Comparison of ENCODE assay signal across 1 cellular context in the genomic region with DNA sequence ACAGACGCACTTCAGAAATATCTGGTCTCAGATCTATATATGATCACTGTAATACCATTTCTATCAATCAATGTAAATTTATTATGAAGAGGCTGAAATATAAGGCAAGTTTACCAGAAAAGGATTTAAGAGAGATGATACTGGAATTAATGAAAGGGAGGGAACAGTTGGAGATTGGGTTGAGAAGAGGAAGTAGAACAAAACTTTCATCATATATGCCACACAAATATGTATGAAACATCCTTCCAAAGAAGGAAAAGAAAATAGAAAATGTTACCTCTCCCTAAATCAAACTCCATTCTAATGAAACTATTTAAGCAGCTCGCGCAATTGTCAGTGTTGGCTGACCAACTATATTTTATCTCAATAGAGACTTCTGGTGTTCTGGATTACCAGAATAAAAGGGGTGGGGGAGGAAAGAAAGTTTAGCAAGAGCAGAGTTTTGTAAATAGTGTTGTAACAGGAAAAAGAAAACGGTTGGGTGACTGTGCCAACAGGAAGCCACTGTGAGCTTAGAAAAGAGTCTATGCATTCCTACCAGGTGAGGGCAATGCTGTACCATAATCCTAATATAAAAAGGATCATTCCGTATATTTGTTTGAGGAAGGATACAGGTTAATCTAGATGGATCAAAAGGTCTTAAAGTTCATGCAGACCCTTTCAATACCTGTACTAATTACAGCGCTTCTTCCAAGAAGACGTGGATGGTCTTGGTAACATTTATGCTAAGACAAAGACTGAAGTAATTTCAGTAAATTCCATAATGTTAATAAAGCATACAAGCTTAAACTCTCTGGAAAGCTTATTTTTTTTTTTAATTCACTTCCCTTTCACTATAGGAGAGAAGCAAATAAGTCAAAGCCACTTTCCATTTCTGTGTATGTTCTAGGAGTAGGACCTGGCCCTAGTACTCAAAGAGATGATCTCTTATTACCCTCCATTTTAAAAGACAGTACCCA.
TF ChIP-seq lines count a peak whose summit lies in the region.

No MANE protein-coding gene starts in this region.

TF ChIP-seq in liver, 16 proteins besides CTCF, POLR2A, EP300 and RAD21:
- TF ChIP-seq FOXA2 (IDR thresholded peaks at IDR 0.05) (peak; percentile 86), YY1 (IDR thresholded peaks at IDR 0.05) (peak; percentile 78), EGR1 (IDR thresholded peaks at IDR 0.05; ENCODE audit: low read depth in 2 of 2) (peak; percentile 78 to 96), NR2F2 (IDR thresholded peaks at IDR 0.05) (peak; percentile 66), GABPA (IDR thresholded peaks at IDR 0.05 in 1 of 2, conservative IDR thresholded peaks at IDR 0.05 in 1 of 2) (peak; percentile 64 to 89), TAF1 (conservative IDR thresholded peaks at IDR 0.05) (no peak), HNF4A (conservative IDR thresholded peaks at IDR 0.05) (peak; percentile 38 to 53), SP1 (IDR thresholded peaks at IDR 0.05) (peak; percentile 71), JUND (IDR thresholded peaks at IDR 0.05) (peak; percentile 34 to 81), HNF4G (IDR thresholded peaks at IDR 0.05) (peak; percentile 31), RXRA (IDR thresholded peaks at IDR 0.05) (peak; percentile 53 to 69), FOXA1 (IDR thresholded peaks at IDR 0.05) (peak; percentile 84)
- TF ChIP-seq, protein P1, sequence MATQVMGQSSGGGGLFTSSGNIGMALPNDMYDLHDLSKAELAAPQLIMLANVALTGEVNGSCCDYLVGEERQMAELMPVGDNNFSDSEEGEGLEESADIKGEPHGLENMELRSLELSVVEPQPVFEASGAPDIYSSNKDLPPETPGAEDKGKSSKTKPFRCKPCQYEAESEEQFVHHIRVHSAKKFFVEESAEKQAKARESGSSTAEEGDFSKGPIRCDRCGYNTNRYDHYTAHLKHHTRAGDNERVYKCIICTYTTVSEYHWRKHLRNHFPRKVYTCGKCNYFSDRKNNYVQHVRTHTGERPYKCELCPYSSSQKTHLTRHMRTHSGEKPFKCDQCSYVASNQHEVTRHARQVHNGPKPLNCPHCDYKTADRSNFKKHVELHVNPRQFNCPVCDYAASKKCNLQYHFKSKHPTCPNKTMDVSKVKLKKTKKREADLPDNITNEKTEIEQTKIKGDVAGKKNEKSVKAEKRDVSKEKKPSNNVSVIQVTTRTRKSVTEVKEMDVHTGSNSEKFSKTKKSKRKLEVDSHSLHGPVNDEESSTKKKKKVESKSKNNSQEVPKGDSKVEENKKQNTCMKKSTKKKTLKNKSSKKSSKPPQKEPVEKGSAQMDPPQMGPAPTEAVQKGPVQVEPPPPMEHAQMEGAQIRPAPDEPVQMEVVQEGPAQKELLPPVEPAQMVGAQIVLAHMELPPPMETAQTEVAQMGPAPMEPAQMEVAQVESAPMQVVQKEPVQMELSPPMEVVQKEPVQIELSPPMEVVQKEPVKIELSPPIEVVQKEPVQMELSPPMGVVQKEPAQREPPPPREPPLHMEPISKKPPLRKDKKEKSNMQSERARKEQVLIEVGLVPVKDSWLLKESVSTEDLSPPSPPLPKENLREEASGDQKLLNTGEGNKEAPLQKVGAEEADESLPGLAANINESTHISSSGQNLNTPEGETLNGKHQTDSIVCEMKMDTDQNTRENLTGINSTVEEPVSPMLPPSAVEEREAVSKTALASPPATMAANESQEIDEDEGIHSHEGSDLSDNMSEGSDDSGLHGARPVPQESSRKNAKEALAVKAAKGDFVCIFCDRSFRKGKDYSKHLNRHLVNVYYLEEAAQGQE (IDR thresholded peaks at IDR 0.05): no peak
- TF ChIP-seq, protein P2, sequence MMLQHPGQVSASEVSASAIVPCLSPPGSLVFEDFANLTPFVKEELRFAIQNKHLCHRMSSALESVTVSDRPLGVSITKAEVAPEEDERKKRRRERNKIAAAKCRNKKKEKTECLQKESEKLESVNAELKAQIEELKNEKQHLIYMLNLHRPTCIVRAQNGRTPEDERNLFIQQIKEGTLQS (IDR thresholded peaks at IDR 0.05): peak; percentile 39
- TF ChIP-seq, protein P3, sequence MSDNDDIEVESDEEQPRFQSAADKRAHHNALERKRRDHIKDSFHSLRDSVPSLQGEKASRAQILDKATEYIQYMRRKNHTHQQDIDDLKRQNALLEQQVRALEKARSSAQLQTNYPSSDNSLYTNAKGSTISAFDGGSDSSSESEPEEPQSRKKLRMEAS (IDR thresholded peaks at IDR 0.05): peak; percentile 100
- TF ChIP-seq, protein P4, sequence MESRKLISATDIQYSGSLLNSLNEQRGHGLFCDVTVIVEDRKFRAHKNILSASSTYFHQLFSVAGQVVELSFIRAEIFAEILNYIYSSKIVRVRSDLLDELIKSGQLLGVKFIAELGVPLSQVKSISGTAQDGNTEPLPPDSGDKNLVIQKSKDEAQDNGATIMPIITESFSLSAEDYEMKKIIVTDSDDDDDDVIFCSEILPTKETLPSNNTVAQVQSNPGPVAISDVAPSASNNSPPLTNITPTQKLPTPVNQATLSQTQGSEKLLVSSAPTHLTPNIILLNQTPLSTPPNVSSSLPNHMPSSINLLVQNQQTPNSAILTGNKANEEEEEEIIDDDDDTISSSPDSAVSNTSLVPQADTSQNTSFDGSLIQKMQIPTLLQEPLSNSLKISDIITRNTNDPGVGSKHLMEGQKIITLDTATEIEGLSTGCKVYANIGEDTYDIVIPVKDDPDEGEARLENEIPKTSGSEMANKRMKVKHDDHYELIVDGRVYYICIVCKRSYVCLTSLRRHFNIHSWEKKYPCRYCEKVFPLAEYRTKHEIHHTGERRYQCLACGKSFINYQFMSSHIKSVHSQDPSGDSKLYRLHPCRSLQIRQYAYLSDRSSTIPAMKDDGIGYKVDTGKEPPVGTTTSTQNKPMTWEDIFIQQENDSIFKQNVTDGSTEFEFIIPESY (IDR thresholded peaks at IDR 0.05): peak; percentile 79
TF ChIP-seq in liver: peak in this region for 14.
